11 cellular contexts compared by ENCODE assay signal in the genomic region with DNA sequence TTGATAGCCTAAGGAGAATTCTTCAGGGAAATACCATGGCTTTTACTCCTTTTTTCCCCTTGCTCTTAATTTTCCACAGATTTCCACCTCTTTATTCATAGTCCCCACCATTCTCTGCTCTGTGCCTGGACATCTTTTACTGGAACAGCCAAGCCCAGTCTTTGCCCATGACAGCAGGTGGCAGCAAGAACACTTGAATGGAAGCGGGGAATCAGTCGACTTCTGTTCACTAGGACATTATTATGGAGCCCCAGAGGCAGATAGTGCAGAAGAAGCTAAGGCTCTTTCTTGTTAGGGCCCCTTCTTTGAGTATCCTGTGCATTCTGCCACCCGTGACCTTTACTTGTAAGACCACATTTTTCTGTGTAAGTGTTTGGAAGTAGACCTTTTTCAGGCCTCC. TPM values are rescaled to one million over a fixed set of nuclear protein-coding genes. Genes with fewer than 3 reads are reported as not detected.
DNase-seq lines count a peak whose midpoint lies in the region; ATAC-seq and TF ChIP-seq lines count a peak whose summit lies in the region.
"Had no signal": no experiment of that assay in that cellular context is flagged by ENCODE, and none has a peak within 500 bp of the region (broad histone marks: within the 10 kb centered on the region; RNA-seq: fewer than 3 reads in every experiment).

No MANE protein-coding gene starts in this region.

- DNase-seq in heart right ventricle, result no peak
- no peak for DNase-seq in right atrium auricular region (ENCODE audit: low spot score)
- DNase-seq in MM.1S, result peak; percentile 56
- DNase-seq in dorsolateral prefrontal cortex, result no peak
- no peak for DNase-seq in stimulated activated CD4-positive, alpha-beta T cell treated with anti-CD3 and anti-CD28 coated beads, Interleukin-2, amount 100 ng/mL, for 48 hours
- no peak for DNase-seq in KG1 (lab: John Stamatoyannopoulos, UW)
- DNase-seq: NCI-H1092 treated with DMSO at 0.1 percent for 48 hours had no signal

- H3F3A ChIP-seq in MM.1S (ENCODE audit: insufficient read depth, low read length), result no peaks in the 10 kb centered on the region

- peaks cover 0 to 6% (median 0%) of the 10 kb centered on the region in 11 donors for H3K9me3 ChIP-seq in heart right ventricle
- no peaks in the 10 kb centered on the region for H3K9me3 ChIP-seq in right atrium auricular region
- H3K9me3 ChIP-seq in MM.1S (replicated peaks; ENCODE audit: insufficient read depth, low read length), result no peaks in the 10 kb centered on the region

- H3K4me1 ChIP-seq in heart right ventricle (no peaks in the 10 kb centered on the region), right atrium auricular region (no peaks in the 10 kb centered on the region), MM.1S (ENCODE audit: low read length) (no peaks in the 10 kb centered on the region)

- no peak overlapping the region for H3K9ac ChIP-seq in MM.1S (ENCODE audit: low read length)

- 59 to 68% methylated on average over 3 of the region's 3 CpGs for WGBS in heart right ventricle, 2 donors

- H3K9me3 Mint-ChIP-seq in activated T-helper 17 cell treated with anti-CD3 and anti-CD28 coated beads, Interleukin-2, amount 50 U/mL, for 72 hours, result peaks cover 5% of the 10 kb centered on the region

- intact Hi-C loops in heart right ventricle (cut with DNase I), result no loop called here
- intact Hi-C loops in dorsolateral prefrontal cortex (cut with DNase I), result no loop called here

- H3K4me1 Mint-ChIP-seq in activated T-helper 17 cell treated with anti-CD3 and anti-CD28 coated beads, Interleukin-2, amount 50 U/mL, for 72 hours, result no peaks in the 10 kb centered on the region

- no peak overlapping the region for H3K27ac ChIP-seq in heart right ventricle
- no peak overlapping the region for H3K27ac ChIP-seq in right atrium auricular region
- no peak overlapping the region for H3K27ac ChIP-seq in MM.1S (ENCODE audit: low read length)
- H3K27ac ChIP-seq in dorsolateral prefrontal cortex, result no peak overlapping the region
- H3K27ac ChIP-seq: brain microvascular endothelial cell had no signal

- H3K4me2 ChIP-seq in MM.1S (ENCODE audit: low read depth, low read length), result no peak overlapping the region

- H4K20me1 ChIP-seq in MM.1S (ENCODE audit: insufficient read depth, low read length), result no peaks in the 10 kb centered on the region

- no peaks in the 10 kb centered on the region for H3K36me3 Mint-ChIP-seq in activated T-helper 17 cell treated with anti-CD3 and anti-CD28 coated beads, Interleukin-2, amount 50 U/mL, for 72 hours (ENCODE audit: low read depth)

- H3K4me3 ChIP-seq in heart right ventricle (no peak overlapping the region), right atrium auricular region (no peak overlapping the region), MM.1S (ENCODE audit: low read length) (no peak overlapping the region), dorsolateral prefrontal cortex (no peak overlapping the region)

- H2AFZ ChIP-seq in MM.1S (ENCODE audit: low read length), result no peak overlapping the region

- no peak overlapping the region for H3K4me3 Mint-ChIP-seq in activated T-helper 17 cell treated with anti-CD3 and anti-CD28 coated beads, Interleukin-2, amount 50 U/mL, for 72 hours
- H3K4me3 Mint-ChIP-seq: stimulated activated naive CD8-positive, alpha-beta T cell treated with anti-CD3 and anti-CD28 coated beads, Interleukin-15, Interleukin-2, amounts not matched to agents 100 ng/mL and 50 ng/mL, for 24 hours had no signal

- TF ChIP-seq CTCF in heart right ventricle (IDR thresholded peaks at IDR 0.05), result peak in 6 of 9 donors; percentile 14 to 33 (median 22)
- TF ChIP-seq CTCF in right atrium auricular region (IDR thresholded peaks at IDR 0.05), result peak in 1 of 2 donors; percentile 20
- TF ChIP-seq CTCF in MM.1S (IDR thresholded peaks at IDR 0.05; ENCODE audit: low read length), result peak; percentile 46
- peak in 13 of 56 donors; percentile 6 to 44 (median 20) for TF ChIP-seq CTCF in dorsolateral prefrontal cortex (IDR thresholded peaks at IDR 0.05 in 54 of 56, conservative IDR thresholded peaks at IDR 0.05 in 2 of 56; ENCODE audit: low read depth in 1 of 56, partially characterized antibody in 56 of 56)

- ATAC-seq in heart right ventricle (peak in 2 of 8 donors; percentile 48 to 50), HG02870 (IDR thresholded peaks at IDR 0.05; ENCODE audit: unreplicated experiment) (no peak)
- peak; percentile 28 for ATAC-seq in activated T-helper 17 cell treated with anti-CD3 and anti-CD28 coated beads, Interleukin-2, amount 50 U/mL, for 72 hours (replicated peaks)

- peaks cover 18% of the 10 kb centered on the region for H3K27me3 Mint-ChIP-seq in activated T-helper 17 cell treated with anti-CD3 and anti-CD28 coated beads, Interleukin-2, amount 50 U/mL, for 72 hours

- H3K27me3 ChIP-seq in heart right ventricle (peaks cover 0 to 43% (median 11%) of the 10 kb centered on the region in 7 donors), right atrium auricular region (no peaks in the 10 kb centered on the region), MM.1S (replicated peaks; ENCODE audit: insufficient read depth, low read length) (no peaks in the 10 kb centered on the region), dorsolateral prefrontal cortex (no peaks in the 10 kb centered on the region)
- H3K27me3 ChIP-seq: brain microvascular endothelial cell had no signal

- no peak overlapping the region for H3K27ac Mint-ChIP-seq in activated T-helper 17 cell treated with anti-CD3 and anti-CD28 coated beads, Interleukin-2, amount 50 U/mL, for 72 hours

- H3K79me2 ChIP-seq in MM.1S (ENCODE audit: low read length), result no peaks in the 10 kb centered on the region

- H3K36me3 ChIP-seq in heart right ventricle (no peaks in the 10 kb centered on the region), right atrium auricular region (no peaks in the 10 kb centered on the region), MM.1S (replicated peaks; ENCODE audit: insufficient read depth, low read length) (no peaks in the 10 kb centered on the region)
- H3K36me3 ChIP-seq: brain microvascular endothelial cell had no signal

- no peaks in the 10 kb centered on the region for H3K9me2 ChIP-seq in MM.1S (replicated peaks; ENCODE audit: insufficient read depth, low read length)

RNA-seq across cellular contexts. Expression of a gene that starts 6.3 kb away (rescaled TPM):
- total RNA-seq in heart right ventricle, result not detected
- not detected for polyA plus RNA-seq in heart right ventricle
- total RNA-seq in right atrium auricular region, result not detected
- total RNA-seq in activated T-helper 17 cell treated with anti-CD3 and anti-CD28 coated beads, Interleukin-2, amount 50 U/mL, for 72 hours, result not detected
- 10 to 100 TPM in 18 of 120 experiments, 1 to 10 TPM in 102; 2.0 to 14.1 (median 7.1) TPM for total RNA-seq in dorsolateral prefrontal cortex

RNA-seq across cellular contexts. Expression of a gene that starts 40.9 kb away (rescaled TPM):
- total RNA-seq in heart right ventricle, result not detected
- not detected for polyA plus RNA-seq in heart right ventricle
- total RNA-seq in right atrium auricular region, result not detected
- total RNA-seq in activated T-helper 17 cell treated with anti-CD3 and anti-CD28 coated beads, Interleukin-2, amount 50 U/mL, for 72 hours, result not detected
- total RNA-seq in dorsolateral prefrontal cortex, result 1 to 10 TPM in 1 of 120 experiments, under 1 TPM in 17, not detected in 102; 0.36 to 1.8 (median 0.57) TPM

RNA-seq across cellular contexts. Expression of a gene that starts 51.2 kb away (rescaled TPM):
- total RNA-seq in heart right ventricle (not detected), right atrium auricular region (not detected), dorsolateral prefrontal cortex (1 to 10 TPM in 1 of 120 experiments, under 1 TPM in 16, not detected in 103; 0.14 to 1.1 (median 0.26) TPM)
- not detected for polyA plus RNA-seq in heart right ventricle
- not detected for total RNA-seq in activated T-helper 17 cell treated with anti-CD3 and anti-CD28 coated beads, Interleukin-2, amount 50 U/mL, for 72 hours

RNA-seq across cellular contexts. Expression of a gene that starts 59.3 kb away (rescaled TPM):
- total RNA-seq in heart right ventricle (not detected), right atrium auricular region (not detected), dorsolateral prefrontal cortex (10 to 100 TPM in 87 of 120 experiments, 1 to 10 TPM in 33; 3.7 to 22.7 (median 11.7) TPM)
- not detected for polyA plus RNA-seq in heart right ventricle
- not detected for total RNA-seq in activated T-helper 17 cell treated with anti-CD3 and anti-CD28 coated beads, Interleukin-2, amount 50 U/mL, for 72 hours
